Comparison of ENCODE assay signal across 10 cellular contexts in genomic region chr17:51585514-51586104, GRCh38.
A peak's percentile ranks its signal among the peaks of the same experiment; 100 is the strongest.
DNase-seq lines count a peak whose midpoint lies in the region; ATAC-seq and TF ChIP-seq lines count a peak whose summit lies in the region.
"Had no signal": no experiment of that assay in that cellular context is flagged by ENCODE, and none has a peak within 500 bp of the region (broad histone marks: within the 10 kb centered on the region; RNA-seq: fewer than 3 reads in every experiment).

No MANE protein-coding gene starts in this region.

- no peak overlapping the region for H3K4me3 Mint-ChIP-seq in activated T-helper 2 cell treated with anti-CD3 and anti-CD28 coated beads, Interferon-gamma antibody, Interleukin-2, Interleukin-4, amounts not matched to agents 10 μg/mL and 5 μg/mL and 100 μg/mL, durations not matched to agents 14 hours and 24 hours and 36 hours (ENCODE audit: low read depth)

- H3K27me3 ChIP-seq in H7 (ENCODE audit: control insufficient read depth, insufficient read depth, low read length): no peaks in the 10 kb centered on the region
- H3K27me3 ChIP-seq in RWPE2 (ENCODE audit: insufficient read depth, poor library complexity, severe bottlenecking): no peaks in the 10 kb centered on the region

- no peak overlapping the region for H3K4me3 ChIP-seq in H7 (ENCODE audit: insufficient read depth, low read depth, low read length)
- H3K4me3 ChIP-seq in RWPE2 (ENCODE audit: severe bottlenecking): no peak overlapping the region

- H3K27ac Mint-ChIP-seq in activated T-helper 2 cell treated with anti-CD3 and anti-CD28 coated beads, Interferon-gamma antibody, Interleukin-2, Interleukin-4, amounts not matched to agents 10 μg/mL and 5 μg/mL and 100 μg/mL, durations not matched to agents 14 hours and 24 hours and 36 hours: no peak overlapping the region

- DNase-seq in H7: peak; percentile 49
- no peak for DNase-seq in RWPE2 (ENCODE audit: low spot score)
- peak; percentile 75 for DNase-seq in iPS-NIHi7 (ENCODE audit: extremely low spot score)
- no peak for DNase-seq in activated T-helper 2 cell treated with anti-CD3 and anti-CD28 coated beads, Interferon-gamma antibody, Interleukin-2, Interleukin-4, amounts not matched to agents 10 μg/mL and 5 μg/mL and 100 μg/mL, durations not matched to agents 14 hours and 24 hours and 36 hours (ENCODE audit: low spot score)
- DNase-seq in activated naive CD4-positive, alpha-beta T cell treated with anti-CD3 and anti-CD28 coated beads, Interleukin-2, amount 50 U/mL, for 16 hours: no peak
- no peak for DNase-seq in NCI-H526 treated with DMSO at 0.1 percent for 48 hours (lab: John Stamatoyannopoulos, UW)
- DNase-seq: activated CD8-positive, alpha-beta memory T cell treated with anti-CD3 and anti-CD28 coated beads, Interleukin-2, amount 50 U/mL, for 48 hours; NCI-H2081 had no signal

- no peaks in the 10 kb centered on the region for H3K27me3 Mint-ChIP-seq in activated T-helper 2 cell treated with anti-CD3 and anti-CD28 coated beads, Interferon-gamma antibody, Interleukin-2, Interleukin-4, amounts not matched to agents 10 μg/mL and 5 μg/mL and 100 μg/mL, durations not matched to agents 14 hours and 24 hours and 36 hours (ENCODE audit: low read depth)

- H3K36me3 ChIP-seq in H7 (replicated peaks; ENCODE audit: control insufficient read depth, insufficient read depth, low read length) (no peaks in the 10 kb centered on the region), RWPE2 (ENCODE audit: low read depth) (no peaks in the 10 kb centered on the region)

- H3K27ac ChIP-seq in C4-2B: no peak overlapping the region
- no peak overlapping the region for H3K27ac ChIP-seq in RWPE2 (ENCODE audit: poor library complexity, severe bottlenecking)

- ATAC-seq in RWPE2 (ENCODE audit: low read depth) (peak; percentile 58; the same call in 1 of the 3 replicates), GM21529 (IDR thresholded peaks at IDR 0.05; ENCODE audit: unreplicated experiment) (no peak)

- TF ChIP-seq CTCF in C4-2B (conservative IDR thresholded peaks at IDR 0.05) (peak; percentile 92), RWPE2 (IDR thresholded peaks at IDR 0.05; ENCODE audit: poor library complexity, severe bottlenecking) (peak; percentile 74)

- intact Hi-C loops in activated T-helper 2 cell treated with anti-CD3 and anti-CD28 coated beads, Interferon-gamma antibody, Interleukin-2, Interleukin-4, amounts not matched to agents 10 μg/mL and 5 μg/mL and 100 μg/mL, durations not matched to agents 14 hours and 24 hours and 36 hours (cut with micrococcal nuclease): no loop called here

- H3K9me3 ChIP-seq in RWPE2 (ENCODE audit: severe bottlenecking): no peaks in the 10 kb centered on the region

- no peaks in the 10 kb centered on the region for H3K36me3 Mint-ChIP-seq in activated T-helper 2 cell treated with anti-CD3 and anti-CD28 coated beads, Interferon-gamma antibody, Interleukin-2, Interleukin-4, amounts not matched to agents 10 μg/mL and 5 μg/mL and 100 μg/mL, durations not matched to agents 14 hours and 24 hours and 36 hours (ENCODE audit: low read depth)

- no peaks in the 10 kb centered on the region for H3K4me1 ChIP-seq in RWPE2 (ENCODE audit: insufficient read depth, poor library complexity, severe bottlenecking)

- peaks cover 11% of the 10 kb centered on the region for H3K9me3 Mint-ChIP-seq in activated T-helper 2 cell treated with anti-CD3 and anti-CD28 coated beads, Interferon-gamma antibody, Interleukin-2, Interleukin-4, amounts not matched to agents 10 μg/mL and 5 μg/mL and 100 μg/mL, durations not matched to agents 14 hours and 24 hours and 36 hours

- no peaks in the 10 kb centered on the region for H3K4me1 Mint-ChIP-seq in activated T-helper 2 cell treated with anti-CD3 and anti-CD28 coated beads, Interferon-gamma antibody, Interleukin-2, Interleukin-4, amounts not matched to agents 10 μg/mL and 5 μg/mL and 100 μg/mL, durations not matched to agents 14 hours and 24 hours and 36 hours (ENCODE audit: low read depth)

Comparison
In these comparisons a context has a peak if more than half of its experiments do, and no peak if none do; other contexts are left out.
1. DNase-seq: peak in H7 (single experiment) and iPS-NIHi7 (single experiment); none in RWPE2 (single experiment), activated T-helper 2 cell treated with anti-CD3 and anti-CD28 coated beads, Interferon-gamma antibody, Interleukin-2, Interleukin-4, amounts not matched to agents 10 μg/mL and 5 μg/mL and 100 μg/mL, durations not matched to agents 14 hours and 24 hours and 36 hours (single experiment), activated naive CD4-positive, alpha-beta T cell treated with anti-CD3 and anti-CD28 coated beads, Interleukin-2, amount 50 U/mL, for 16 hours (single experiment) and NCI-H526 treated with DMSO at 0.1 percent for 48 hours (single experiment).